ENCODE assay signal across 1 cellular context in the genomic region with DNA sequence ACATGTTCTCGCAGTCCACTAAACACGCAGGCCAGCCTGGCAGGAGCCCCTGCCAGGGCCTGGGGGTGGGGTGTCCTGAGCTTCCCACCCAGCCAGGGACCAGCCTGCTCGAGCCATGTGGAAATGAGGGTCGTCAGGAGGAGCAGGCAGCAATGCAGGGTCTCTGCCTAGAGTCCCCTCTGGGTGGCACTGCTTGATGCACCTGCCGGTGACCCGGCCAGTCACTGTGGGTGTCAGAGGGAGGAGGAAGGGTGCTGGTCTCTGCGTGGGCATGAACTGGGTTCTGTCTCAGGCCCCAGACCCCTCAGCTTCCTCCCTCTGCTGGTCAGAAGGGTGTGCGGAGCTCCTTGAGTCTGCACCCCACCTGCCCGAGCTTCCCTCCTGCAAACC.
TF ChIP-seq lines count a peak whose summit lies in the region.

No MANE protein-coding gene starts in this region.

TF ChIP-seq in WTC11, 78 proteins besides CTCF, POLR2A, EP300 and RAD21 (continued from another document):
- TF ChIP-seq, protein P1, sequence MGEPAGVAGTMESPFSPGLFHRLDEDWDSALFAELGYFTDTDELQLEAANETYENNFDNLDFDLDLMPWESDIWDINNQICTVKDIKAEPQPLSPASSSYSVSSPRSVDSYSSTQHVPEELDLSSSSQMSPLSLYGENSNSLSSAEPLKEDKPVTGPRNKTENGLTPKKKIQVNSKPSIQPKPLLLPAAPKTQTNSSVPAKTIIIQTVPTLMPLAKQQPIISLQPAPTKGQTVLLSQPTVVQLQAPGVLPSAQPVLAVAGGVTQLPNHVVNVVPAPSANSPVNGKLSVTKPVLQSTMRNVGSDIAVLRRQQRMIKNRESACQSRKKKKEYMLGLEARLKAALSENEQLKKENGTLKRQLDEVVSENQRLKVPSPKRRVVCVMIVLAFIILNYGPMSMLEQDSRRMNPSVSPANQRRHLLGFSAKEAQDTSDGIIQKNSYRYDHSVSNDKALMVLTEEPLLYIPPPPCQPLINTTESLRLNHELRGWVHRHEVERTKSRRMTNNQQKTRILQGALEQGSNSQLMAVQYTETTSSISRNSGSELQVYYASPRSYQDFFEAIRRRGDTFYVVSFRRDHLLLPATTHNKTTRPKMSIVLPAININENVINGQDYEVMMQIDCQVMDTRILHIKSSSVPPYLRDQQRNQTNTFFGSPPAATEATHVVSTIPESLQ (CRISPR knock-in tag; IDR thresholded peaks at IDR 0.05) = no peak
- TF ChIP-seq ETV6 (CRISPR knock-in tag; IDR thresholded peaks at IDR 0.05) (no peak), GTF2I (CRISPR knock-in tag; conservative IDR thresholded peaks at IDR 0.05) (no peak), ZNF232 (CRISPR knock-in tag; IDR thresholded peaks at IDR 0.05) (no peak), ZBTB21 (CRISPR knock-in tag; IDR thresholded peaks at IDR 0.05; ENCODE audit: borderline replicate concordance) (no peak)
- TF ChIP-seq, protein P2, sequence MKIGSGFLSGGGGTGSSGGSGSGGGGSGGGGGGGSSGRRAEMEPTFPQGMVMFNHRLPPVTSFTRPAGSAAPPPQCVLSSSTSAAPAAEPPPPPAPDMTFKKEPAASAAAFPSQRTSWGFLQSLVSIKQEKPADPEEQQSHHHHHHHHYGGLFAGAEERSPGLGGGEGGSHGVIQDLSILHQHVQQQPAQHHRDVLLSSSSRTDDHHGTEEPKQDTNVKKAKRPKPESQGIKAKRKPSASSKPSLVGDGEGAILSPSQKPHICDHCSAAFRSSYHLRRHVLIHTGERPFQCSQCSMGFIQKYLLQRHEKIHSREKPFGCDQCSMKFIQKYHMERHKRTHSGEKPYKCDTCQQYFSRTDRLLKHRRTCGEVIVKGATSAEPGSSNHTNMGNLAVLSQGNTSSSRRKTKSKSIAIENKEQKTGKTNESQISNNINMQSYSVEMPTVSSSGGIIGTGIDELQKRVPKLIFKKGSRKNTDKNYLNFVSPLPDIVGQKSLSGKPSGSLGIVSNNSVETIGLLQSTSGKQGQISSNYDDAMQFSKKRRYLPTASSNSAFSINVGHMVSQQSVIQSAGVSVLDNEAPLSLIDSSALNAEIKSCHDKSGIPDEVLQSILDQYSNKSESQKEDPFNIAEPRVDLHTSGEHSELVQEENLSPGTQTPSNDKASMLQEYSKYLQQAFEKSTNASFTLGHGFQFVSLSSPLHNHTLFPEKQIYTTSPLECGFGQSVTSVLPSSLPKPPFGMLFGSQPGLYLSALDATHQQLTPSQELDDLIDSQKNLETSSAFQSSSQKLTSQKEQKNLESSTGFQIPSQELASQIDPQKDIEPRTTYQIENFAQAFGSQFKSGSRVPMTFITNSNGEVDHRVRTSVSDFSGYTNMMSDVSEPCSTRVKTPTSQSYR (CRISPR knock-in tag; IDR thresholded peaks at IDR 0.05) = no peak
- TF ChIP-seq, protein P3, sequence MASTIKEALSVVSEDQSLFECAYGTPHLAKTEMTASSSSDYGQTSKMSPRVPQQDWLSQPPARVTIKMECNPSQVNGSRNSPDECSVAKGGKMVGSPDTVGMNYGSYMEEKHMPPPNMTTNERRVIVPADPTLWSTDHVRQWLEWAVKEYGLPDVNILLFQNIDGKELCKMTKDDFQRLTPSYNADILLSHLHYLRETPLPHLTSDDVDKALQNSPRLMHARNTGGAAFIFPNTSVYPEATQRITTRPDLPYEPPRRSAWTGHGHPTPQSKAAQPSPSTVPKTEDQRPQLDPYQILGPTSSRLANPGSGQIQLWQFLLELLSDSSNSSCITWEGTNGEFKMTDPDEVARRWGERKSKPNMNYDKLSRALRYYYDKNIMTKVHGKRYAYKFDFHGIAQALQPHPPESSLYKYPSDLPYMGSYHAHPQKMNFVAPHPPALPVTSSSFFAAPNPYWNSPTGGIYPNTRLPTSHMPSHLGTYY (CRISPR knock-in tag; IDR thresholded peaks at IDR 0.05) = no peak
- TF ChIP-seq, protein P4, sequence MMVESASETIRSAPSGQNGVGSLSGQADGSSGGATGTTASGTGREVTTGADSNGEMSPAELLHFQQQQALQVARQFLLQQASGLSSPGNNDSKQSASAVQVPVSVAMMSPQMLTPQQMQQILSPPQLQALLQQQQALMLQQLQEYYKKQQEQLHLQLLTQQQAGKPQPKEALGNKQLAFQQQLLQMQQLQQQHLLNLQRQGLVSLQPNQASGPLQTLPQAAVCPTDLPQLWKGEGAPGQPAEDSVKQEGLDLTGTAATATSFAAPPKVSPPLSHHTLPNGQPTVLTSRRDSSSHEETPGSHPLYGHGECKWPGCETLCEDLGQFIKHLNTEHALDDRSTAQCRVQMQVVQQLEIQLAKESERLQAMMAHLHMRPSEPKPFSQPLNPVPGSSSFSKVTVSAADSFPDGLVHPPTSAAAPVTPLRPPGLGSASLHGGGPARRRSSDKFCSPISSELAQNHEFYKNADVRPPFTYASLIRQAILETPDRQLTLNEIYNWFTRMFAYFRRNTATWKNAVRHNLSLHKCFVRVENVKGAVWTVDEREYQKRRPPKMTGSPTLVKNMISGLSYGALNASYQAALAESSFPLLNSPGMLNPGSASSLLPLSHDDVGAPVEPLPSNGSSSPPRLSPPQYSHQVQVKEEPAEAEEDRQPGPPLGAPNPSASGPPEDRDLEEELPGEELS (CRISPR knock-in tag; IDR thresholded peaks at IDR 0.05) = no peak
- TF ChIP-seq, protein P5, sequence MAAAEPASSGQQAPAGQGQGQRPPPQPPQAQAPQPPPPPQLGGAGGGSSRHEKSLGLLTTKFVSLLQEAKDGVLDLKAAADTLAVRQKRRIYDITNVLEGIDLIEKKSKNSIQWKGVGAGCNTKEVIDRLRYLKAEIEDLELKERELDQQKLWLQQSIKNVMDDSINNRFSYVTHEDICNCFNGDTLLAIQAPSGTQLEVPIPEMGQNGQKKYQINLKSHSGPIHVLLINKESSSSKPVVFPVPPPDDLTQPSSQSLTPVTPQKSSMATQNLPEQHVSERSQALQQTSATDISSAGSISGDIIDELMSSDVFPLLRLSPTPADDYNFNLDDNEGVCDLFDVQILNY (CRISPR knock-in tag; IDR thresholded peaks at IDR 0.05) = no peak
- TF ChIP-seq, protein P6, sequence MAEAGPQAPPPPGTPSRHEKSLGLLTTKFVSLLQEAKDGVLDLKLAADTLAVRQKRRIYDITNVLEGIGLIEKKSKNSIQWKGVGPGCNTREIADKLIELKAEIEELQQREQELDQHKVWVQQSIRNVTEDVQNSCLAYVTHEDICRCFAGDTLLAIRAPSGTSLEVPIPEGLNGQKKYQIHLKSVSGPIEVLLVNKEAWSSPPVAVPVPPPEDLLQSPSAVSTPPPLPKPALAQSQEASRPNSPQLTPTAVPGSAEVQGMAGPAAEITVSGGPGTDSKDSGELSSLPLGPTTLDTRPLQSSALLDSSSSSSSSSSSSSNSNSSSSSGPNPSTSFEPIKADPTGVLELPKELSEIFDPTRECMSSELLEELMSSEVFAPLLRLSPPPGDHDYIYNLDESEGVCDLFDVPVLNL (CRISPR knock-in tag; IDR thresholded peaks at IDR 0.05; ENCODE audit: borderline replicate concordance, low read depth) = no peak
- TF ChIP-seq, protein P7, sequence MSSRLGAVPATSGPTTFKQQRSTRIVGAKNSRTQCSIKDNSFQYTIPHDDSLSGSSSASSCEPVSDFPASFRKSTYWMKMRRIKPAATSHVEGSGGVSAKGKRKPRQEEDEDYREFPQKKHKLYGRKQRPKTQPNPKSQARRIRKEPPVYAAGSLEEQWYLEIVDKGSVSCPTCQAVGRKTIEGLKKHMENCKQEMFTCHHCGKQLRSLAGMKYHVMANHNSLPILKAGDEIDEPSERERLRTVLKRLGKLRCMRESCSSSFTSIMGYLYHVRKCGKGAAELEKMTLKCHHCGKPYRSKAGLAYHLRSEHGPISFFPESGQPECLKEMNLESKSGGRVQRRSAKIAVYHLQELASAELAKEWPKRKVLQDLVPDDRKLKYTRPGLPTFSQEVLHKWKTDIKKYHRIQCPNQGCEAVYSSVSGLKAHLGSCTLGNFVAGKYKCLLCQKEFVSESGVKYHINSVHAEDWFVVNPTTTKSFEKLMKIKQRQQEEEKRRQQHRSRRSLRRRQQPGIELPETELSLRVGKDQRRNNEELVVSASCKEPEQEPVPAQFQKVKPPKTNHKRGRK (CRISPR knock-in tag; IDR thresholded peaks at IDR 0.05; ENCODE audit: borderline replicate concordance) = no peak
- TF ChIP-seq, protein P8, sequence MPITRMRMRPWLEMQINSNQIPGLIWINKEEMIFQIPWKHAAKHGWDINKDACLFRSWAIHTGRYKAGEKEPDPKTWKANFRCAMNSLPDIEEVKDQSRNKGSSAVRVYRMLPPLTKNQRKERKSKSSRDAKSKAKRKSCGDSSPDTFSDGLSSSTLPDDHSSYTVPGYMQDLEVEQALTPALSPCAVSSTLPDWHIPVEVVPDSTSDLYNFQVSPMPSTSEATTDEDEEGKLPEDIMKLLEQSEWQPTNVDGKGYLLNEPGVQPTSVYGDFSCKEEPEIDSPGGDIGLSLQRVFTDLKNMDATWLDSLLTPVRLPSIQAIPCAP (CRISPR knock-in tag; IDR thresholded peaks at IDR 0.05) = no peak
- TF ChIP-seq, protein P9, sequence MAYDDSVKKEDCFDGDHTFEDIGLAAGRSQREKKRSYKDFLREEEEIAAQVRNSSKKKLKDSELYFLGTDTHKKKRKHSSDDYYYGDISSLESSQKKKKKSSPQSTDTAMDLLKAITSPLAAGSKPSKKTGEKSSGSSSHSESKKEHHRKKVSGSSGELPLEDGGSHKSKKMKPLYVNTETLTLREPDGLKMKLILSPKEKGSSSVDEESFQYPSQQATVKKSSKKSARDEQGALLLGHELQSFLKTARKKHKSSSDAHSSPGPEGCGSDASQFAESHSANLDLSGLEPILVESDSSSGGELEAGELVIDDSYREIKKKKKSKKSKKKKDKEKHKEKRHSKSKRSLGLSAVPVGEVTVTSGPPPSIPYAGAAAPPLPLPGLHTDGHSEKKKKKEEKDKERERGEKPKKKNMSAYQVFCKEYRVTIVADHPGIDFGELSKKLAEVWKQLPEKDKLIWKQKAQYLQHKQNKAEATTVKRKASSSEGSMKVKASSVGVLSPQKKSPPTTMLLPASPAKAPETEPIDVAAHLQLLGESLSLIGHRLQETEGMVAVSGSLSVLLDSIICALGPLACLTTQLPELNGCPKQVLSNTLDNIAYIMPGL (CRISPR knock-in tag; IDR thresholded peaks at IDR 0.05) = no peak
